ENCODE assay signal across 11 cellular contexts in genomic region chr12:75933136-75933535, GRCh38.
A peak's percentile ranks its signal among the peaks of the same experiment; 100 is the strongest.
DNase-seq lines count a peak whose midpoint lies in the region; ATAC-seq and TF ChIP-seq lines count a peak whose summit lies in the region.
"Had no signal": no experiment of that assay in that cellular context is flagged by ENCODE, and none has a peak within 500 bp of the region (broad histone marks: within the 10 kb centered on the region; RNA-seq: fewer than 3 reads in every experiment).

No MANE protein-coding gene starts in this region.

- CTCF ChIA-PET in T-cell (lab: Charles Lee): interaction anchor here in 1 of 2 donors (0.5 kb wide), 1 partner anchor 39 kb away, joined by 3 read pairs; no protein-coding TSS in a partner anchor

- H3K9me3 ChIP-seq in mucosa of descending colon: no peaks in the 10 kb centered on the region
- H3K9me3 ChIP-seq: testis had no signal

- intact Hi-C loops in mucosa of descending colon (cut with DNase I, micrococcal nuclease): no loop called here

- TF ChIP-seq CTCF in mucosa of descending colon (IDR thresholded peaks at IDR 0.05) (no peak), nephron progenitor cell (IDR thresholded peaks at IDR 0.05) (no peak)

- H3K4me1 ChIP-seq in mucosa of descending colon (ENCODE audit: low read depth): no peaks in the 10 kb centered on the region
- H3K4me1 ChIP-seq: testis had no signal

- peak overlapping the region in 1 of 2 donors; percentile 19 for H3K4me3 Mint-ChIP-seq in effector memory CD8-positive, alpha-beta T cell
- H3K4me3 Mint-ChIP-seq in T-cell (no peak overlapping the region), nephron progenitor cell (no peak overlapping the region)

- DNase-seq in ELR (ENCODE audit: low read depth) (peak; percentile 84), NCI-H226 (peak; percentile 89), myocyte (ENCODE audit: low read depth) (peak; percentile 63), mucosa of descending colon (no peak), T-cell (no peak), nephron progenitor cell (no peak), T-helper 1 cell (no peak)
- no peak for DNase-seq in effector memory CD8-positive, alpha-beta T cell
- DNase-seq: NCI-H526, posterior cingulate gyrus, testis had no signal

- peaks cover 4% of the 10 kb centered on the region for H3K36me3 Mint-ChIP-seq in effector memory CD8-positive, alpha-beta T cell (ENCODE audit: insufficient read depth)
- H3K36me3 Mint-ChIP-seq in T-cell: no peaks in the 10 kb centered on the region
- H3K36me3 Mint-ChIP-seq in nephron progenitor cell (ENCODE audit: low read depth): no peaks in the 10 kb centered on the region

- peak overlapping the region; percentile 23 to 29 for H3K27ac Mint-ChIP-seq in effector memory CD8-positive, alpha-beta T cell
- no peak overlapping the region for H3K27ac Mint-ChIP-seq in T-cell
- no peak overlapping the region for H3K27ac Mint-ChIP-seq in nephron progenitor cell

- peaks cover 5 to 6% of the 10 kb centered on the region in 2 donors for H3K4me1 Mint-ChIP-seq in effector memory CD8-positive, alpha-beta T cell (ENCODE audit: low read depth in 2 of 2)
- peaks cover 13 to 22% (median 17%) of the 10 kb centered on the region in 3 donors for H3K4me1 Mint-ChIP-seq in T-cell
- H3K4me1 Mint-ChIP-seq in nephron progenitor cell: peaks cover 30% of the 10 kb centered on the region

- no peak for ATAC-seq in effector memory CD8-positive, alpha-beta T cell (replicated peaks)
- ATAC-seq in mucosa of descending colon (no peak), T-cell (replicated peaks in 1 of 4) (no peak)

- no peak overlapping the region for H3K4me3 ChIP-seq in mucosa of descending colon
- H3K4me3 ChIP-seq: testis had no signal

- peaks cover 0 to 5% of the 10 kb centered on the region in 2 donors for H3K27me3 Mint-ChIP-seq in effector memory CD8-positive, alpha-beta T cell
- no peaks in the 10 kb centered on the region for H3K27me3 Mint-ChIP-seq in T-cell
- H3K27me3 Mint-ChIP-seq in nephron progenitor cell (ENCODE audit: low read depth, poor library complexity): peaks cover 10% of the 10 kb centered on the region

- POLR2A ChIA-PET in T-cell (lab: Charles Lee): no interaction called here

- H3K36me3 ChIP-seq in mucosa of descending colon (ENCODE audit: low read depth): no peaks in the 10 kb centered on the region

- no peaks in the 10 kb centered on the region for H3K9me3 Mint-ChIP-seq in effector memory CD8-positive, alpha-beta T cell
- H3K9me3 Mint-ChIP-seq in T-cell: no peaks in the 10 kb centered on the region
- no peaks in the 10 kb centered on the region for H3K9me3 Mint-ChIP-seq in nephron progenitor cell

Comparison
In these comparisons a context has a peak if more than half of its experiments do, and no peak if none do; other contexts are left out.
1. DNase-seq: peak in ELR (single experiment), NCI-H226 (single experiment) and myocyte (single experiment); none in effector memory CD8-positive, alpha-beta T cell (0 of 3), mucosa of descending colon (0 of 3), T-cell (0 of 34), nephron progenitor cell (single experiment) and T-helper 1 cell (0 of 5).
2. H3K27ac Mint-ChIP-seq: peak in effector memory CD8-positive, alpha-beta T cell (2 of 2); none in T-cell (0 of 2) and nephron progenitor cell (single experiment).